In genomic region chr1:20484526-20485462, GRCh38 we compare ENCODE assay signal across 8 cellular contexts. TPM values are rescaled to one million over a fixed set of nuclear protein-coding genes. Genes with fewer than 3 reads are reported as not detected.
A peak's percentile ranks its signal among the peaks of the same experiment; 100 is the strongest.
DNase-seq lines count a peak whose midpoint lies in the region; ATAC-seq and TF ChIP-seq lines count a peak whose summit lies in the region.

No MANE protein-coding gene starts in this region.

- peak overlapping the region; percentile 56 for H3K4me3 ChIP-seq in thymus (ENCODE audit: low read length)

- ATAC-seq in left lobe of liver (peak; percentile 5), GM19351 (IDR thresholded peaks at IDR 0.05; ENCODE audit: unreplicated experiment) (no peak)

- CTCF ChIA-PET in activated naive CD4-positive, alpha-beta T cell treated with anti-CD3 and anti-CD28 coated beads for 36 hours (lab: Charles Lee): interaction anchor here (0.7 to 2.2 kb wide), 4 partner anchors 9 to 54 kb away, joined by 3 to 7 read pairs (median 5); no protein-coding TSS in a partner anchor

- intact Hi-C loops in activated naive CD4-positive, alpha-beta T cell treated with anti-CD3 and anti-CD28 coated beads for 36 hours (cut with micrococcal nuclease): no loop called here

- H3K4me1 Mint-ChIP-seq in activated naive CD4-positive, alpha-beta T cell treated with anti-CD3 and anti-CD28 coated beads for 36 hours (ENCODE audit: low read depth): peaks cover 13% of the 10 kb centered on the region
- H3K4me1 Mint-ChIP-seq in brain: peaks cover 46% of the 10 kb centered on the region

- H3K36me3 ChIP-seq in thymus (ENCODE audit: control insufficient read depth, insufficient read depth): no peaks in the 10 kb centered on the region

- peaks cover 79% of the 10 kb centered on the region for H3K27me3 ChIP-seq in thymus (ENCODE audit: control insufficient read depth, insufficient read depth)

- no peaks in the 10 kb centered on the region for H3K9me3 Mint-ChIP-seq in activated naive CD4-positive, alpha-beta T cell treated with anti-CD3 and anti-CD28 coated beads for 36 hours
- H3K9me3 Mint-ChIP-seq in brain: peaks cover 0 to 3% (median 0%) of the 10 kb centered on the region in 5 experiments

- H3K4me1 ChIP-seq in thymus (ENCODE audit: control insufficient read depth, insufficient read depth, low read length): peaks cover 2% of the 10 kb centered on the region

- H3K27ac Mint-ChIP-seq in activated naive CD4-positive, alpha-beta T cell treated with anti-CD3 and anti-CD28 coated beads for 36 hours: peak overlapping the region; percentile 24
- peak overlapping the region; percentile 81 to 99 (median 99) for H3K27ac Mint-ChIP-seq in brain

- H3K36me3 Mint-ChIP-seq in activated naive CD4-positive, alpha-beta T cell treated with anti-CD3 and anti-CD28 coated beads for 36 hours (ENCODE audit: low read depth): no peaks in the 10 kb centered on the region
- peaks cover 6% of the 10 kb centered on the region for H3K36me3 Mint-ChIP-seq in brain

- peaks cover 48% of the 10 kb centered on the region for H3K27me3 Mint-ChIP-seq in activated naive CD4-positive, alpha-beta T cell treated with anti-CD3 and anti-CD28 coated beads for 36 hours (ENCODE audit: low read depth)
- peaks cover 28% of the 10 kb centered on the region for H3K27me3 Mint-ChIP-seq in brain

- WGBS in thymus: 4% methylated on average over 89 of the region's 89 CpGs

- no peak for TF ChIP-seq CTCF in brain (conservative IDR thresholded peaks at IDR 0.05)

- DNase-seq in activated naive CD4-positive, alpha-beta T cell treated with anti-CD3 and anti-CD28 coated beads for 36 hours: no peak
- no peak for DNase-seq in activated naive CD4-positive, alpha-beta T cell treated with anti-CD3 and anti-CD28 coated beads, Interleukin-2, amount 50 U/mL, for 16 hours
- DNase-seq in left lobe of liver (ENCODE audit: low spot score) (no peak), RKO (ENCODE audit: low spot score) (no peak), cerebellar cortex (ENCODE audit: low spot score) (no peak)

- H3K9me3 ChIP-seq in thymus (ENCODE audit: control insufficient read depth): no peaks in the 10 kb centered on the region

- H3K4me3 Mint-ChIP-seq in activated naive CD4-positive, alpha-beta T cell treated with anti-CD3 and anti-CD28 coated beads for 36 hours: peak overlapping the region; percentile 62
- peak overlapping the region; percentile 85 to 99 (median 98) for H3K4me3 Mint-ChIP-seq in brain

- no peak overlapping the region for H3K27ac ChIP-seq in thymus (ENCODE audit: low read depth)

RNA-seq across cellular contexts. Expression of gene CAMK2N1, which starts 1.2 kb away (rescaled TPM):
- under 1 TPM; 0.57 to 0.69 TPM for total RNA-seq in activated naive CD4-positive, alpha-beta T cell treated with anti-CD3 and anti-CD28 coated beads for 36 hours
- 171 TPM for polyA plus RNA-seq in brain (ENCODE audit: insufficient read depth, low read depth, low replicate concordance)
- total RNA-seq in left lobe of liver: 27.4 TPM
- 11.1 TPM for polyA plus RNA-seq in thymus

RNA-seq across cellular contexts. Expression of gene MUL1, which starts 23.2 kb away (rescaled TPM):
- total RNA-seq in activated naive CD4-positive, alpha-beta T cell treated with anti-CD3 and anti-CD28 coated beads for 36 hours: 10 to 100 TPM; 10.9 to 12.1 TPM
- 31.0 TPM for polyA plus RNA-seq in brain (ENCODE audit: insufficient read depth, low read depth, low replicate concordance)
- 16.9 TPM for total RNA-seq in left lobe of liver
- polyA plus RNA-seq in thymus: 9.3 TPM

Comparison
In these comparisons a context has a peak if more than half of its experiments do, and no peak if none do; other contexts are left out.
1. RNA of gene CAMK2N1, which starts 1.2 kb away (total RNA-seq): 27.4 TPM in left lobe of liver (single experiment); 0.57 to 0.69 TPM in activated naive CD4-positive, alpha-beta T cell treated with anti-CD3 and anti-CD28 coated beads for 36 hours; every median in the first group is over 10 times any median in the second.